10 cellular contexts compared by ENCODE assay signal in genomic region chr19:13026478-13026999, GRCh38.
DNase-seq lines count a peak whose midpoint lies in the region; ATAC-seq, FAIRE-seq and TF ChIP-seq lines count a peak whose summit lies in the region.
"Had no signal": no experiment of that assay in that cellular context is flagged by ENCODE, and none has a peak within 500 bp of the region (broad histone marks: within the 10 kb centered on the region; RNA-seq: fewer than 3 reads in every experiment).

No MANE protein-coding gene starts in this region.

- peaks cover 57% of the 10 kb centered on the region for H3K36me3 ChIP-seq in BLaER1
- H3K36me3 ChIP-seq in muscle layer of duodenum (ENCODE audit: control insufficient read depth in 1 of 2, insufficient read depth in 2 of 2, low read length in 2 of 2) = peaks cover 0 to 9% of the 10 kb centered on the region in 2 donors
- H3K36me3 ChIP-seq in MM.1S (replicated peaks; ENCODE audit: insufficient read depth, low read length) = no peaks in the 10 kb centered on the region

- no peaks in the 10 kb centered on the region for H3K79me2 ChIP-seq in MM.1S (ENCODE audit: low read length)

- peaks cover 21% of the 10 kb centered on the region for H3K27me3 ChIP-seq in BLaER1
- no peaks in the 10 kb centered on the region for H3K27me3 ChIP-seq in muscle layer of duodenum (ENCODE audit: low read depth, low read length)
- no peaks in the 10 kb centered on the region for H3K27me3 ChIP-seq in MM.1S (replicated peaks; ENCODE audit: insufficient read depth, low read length)

- H3K9me3 ChIP-seq in BLaER1 (no peaks in the 10 kb centered on the region), muscle layer of duodenum (ENCODE audit: control insufficient read depth in 1 of 2, low read length in 2 of 2) (no peaks in the 10 kb centered on the region), MM.1S (replicated peaks; ENCODE audit: insufficient read depth, low read length) (no peaks in the 10 kb centered on the region)

- no peak for TF ChIP-seq CTCF in MM.1S (IDR thresholded peaks at IDR 0.05; ENCODE audit: low read length)

- H3K9ac ChIP-seq in BLaER1 (peak overlapping the region; percentile 68; the same call in 1 of the 2 replicates), MM.1S (ENCODE audit: low read length) (no peak overlapping the region)

- H3K4me1 ChIP-seq in BLaER1 (peaks cover 86% of the 10 kb centered on the region), muscle layer of duodenum (ENCODE audit: control insufficient read depth in 1 of 2, insufficient read depth in 2 of 2, low read length in 2 of 2) (peaks cover 33 to 76% of the 10 kb centered on the region in 2 donors), MM.1S (ENCODE audit: low read length) (peaks cover 12% of the 10 kb centered on the region; the same call in 1 of the 2 replicates)

- no peak for ATAC-seq in GM18517 (IDR thresholded peaks at IDR 0.05; ENCODE audit: unreplicated experiment)
- ATAC-seq: activated CD8-positive, alpha-beta T cell treated with anti-CD3 and anti-CD28 coated beads, Interleukin-2, amount 10 ng/mL, durations not matched to agents 7 days and 5 days had no signal

- peaks cover 78% of the 10 kb centered on the region for H4K20me1 ChIP-seq in BLaER1
- H4K20me1 ChIP-seq in MM.1S (ENCODE audit: insufficient read depth, low read length) = no peaks in the 10 kb centered on the region

- H3K4me2 ChIP-seq in BLaER1 (peak overlapping the region; percentile 98), MM.1S (ENCODE audit: low read depth, low read length) (no peak overlapping the region)

- H3K4me3 ChIP-seq in BLaER1 (no peak overlapping the region), muscle layer of duodenum (ENCODE audit: low read depth in 1 of 2, low read length in 2 of 2) (peak overlapping the region; percentile 50 to 63), MM.1S (ENCODE audit: low read length) (no peak overlapping the region)

- no peaks in the 10 kb centered on the region for H3K9me2 ChIP-seq in MM.1S (replicated peaks; ENCODE audit: insufficient read depth, low read length)

- peaks cover 19% of the 10 kb centered on the region; the same call in 1 of the 2 replicates for H3F3A ChIP-seq in MM.1S (ENCODE audit: insufficient read depth, low read length)

- FAIRE-seq in colon (lab: Jason Lieb, UNC) = peak; percentile 14

- H2AFZ ChIP-seq in MM.1S (ENCODE audit: low read length) = no peak overlapping the region

- H3K27ac ChIP-seq in BLaER1 = no peak overlapping the region; the same call in 1 of the 2 replicates
- peak overlapping the region; percentile 85 for H3K27ac ChIP-seq in muscle layer of duodenum (ENCODE audit: low read length)
- H3K27ac ChIP-seq in MM.1S (ENCODE audit: low read length) = no peak overlapping the region
- H3K27ac ChIP-seq: HL-60 had no signal

- peak; percentile 72 for DNase-seq in NCI-H2107 (lab: John Stamatoyannopoulos, UW)
- no peak for DNase-seq in MM.1S
- DNase-seq in Kasumi-1 (lab: John Stamatoyannopoulos, UW) = no peak
- DNase-seq in T-helper 2 cell = no peak
- DNase-seq: activated CD8-positive, alpha-beta T cell treated with anti-CD3 and anti-CD28 coated beads, Interleukin-2, amount 10 ng/mL, durations not matched to agents 7 days and 5 days had no signal

Comparison
In these comparisons a context has a peak if more than half of its experiments do, and no peak if none do; other contexts are left out.
1. H3K4me3 ChIP-seq: peak in muscle layer of duodenum (2 of 2); none in BLaER1 (single experiment) and MM.1S (single experiment).